Comparison of ENCODE assay signal across 1 cellular context in genomic region chr4:99383833-99384392, GRCh38.
TF ChIP-seq lines count a peak whose summit lies in the region.

No MANE protein-coding gene starts in this region.

TF ChIP-seq in HepG2, 621 proteins besides CTCF, POLR2A, EP300 and RAD21 (continued from another document):
- TF ChIP-seq ZBTB1 (CRISPR knock-in tag; IDR thresholded peaks at IDR 0.05; ENCODE audit: borderline replicate concordance) (no peak), SKI (IDR thresholded peaks at IDR 0.05; ENCODE audit: partially characterized antibody) (no peak), EEA1 (CRISPR knock-in tag; IDR thresholded peaks at IDR 0.05; ENCODE audit: borderline replicate concordance) (no peak), POLR2G (IDR thresholded peaks at IDR 0.05; ENCODE audit: low read depth, low read length) (no peak), PHF8 (CRISPR knock-in tag; IDR thresholded peaks at IDR 0.05) (no peak), ZNF510 (CRISPR knock-in tag; IDR thresholded peaks at IDR 0.05; ENCODE audit: low read depth) (no peak), RARA (CRISPR knock-in tag; IDR thresholded peaks at IDR 0.05) (peak; percentile 43)
